Comparison of ENCODE assay signal across 1 cellular context in genomic region chr15:74317820-74318375, GRCh38.
TF ChIP-seq lines count a peak whose summit lies in the region.

No MANE protein-coding gene starts in this region.

TF ChIP-seq in HepG2, 621 proteins besides CTCF, POLR2A, EP300 and RAD21 (continued from another document):
- TF ChIP-seq, protein P1, sequence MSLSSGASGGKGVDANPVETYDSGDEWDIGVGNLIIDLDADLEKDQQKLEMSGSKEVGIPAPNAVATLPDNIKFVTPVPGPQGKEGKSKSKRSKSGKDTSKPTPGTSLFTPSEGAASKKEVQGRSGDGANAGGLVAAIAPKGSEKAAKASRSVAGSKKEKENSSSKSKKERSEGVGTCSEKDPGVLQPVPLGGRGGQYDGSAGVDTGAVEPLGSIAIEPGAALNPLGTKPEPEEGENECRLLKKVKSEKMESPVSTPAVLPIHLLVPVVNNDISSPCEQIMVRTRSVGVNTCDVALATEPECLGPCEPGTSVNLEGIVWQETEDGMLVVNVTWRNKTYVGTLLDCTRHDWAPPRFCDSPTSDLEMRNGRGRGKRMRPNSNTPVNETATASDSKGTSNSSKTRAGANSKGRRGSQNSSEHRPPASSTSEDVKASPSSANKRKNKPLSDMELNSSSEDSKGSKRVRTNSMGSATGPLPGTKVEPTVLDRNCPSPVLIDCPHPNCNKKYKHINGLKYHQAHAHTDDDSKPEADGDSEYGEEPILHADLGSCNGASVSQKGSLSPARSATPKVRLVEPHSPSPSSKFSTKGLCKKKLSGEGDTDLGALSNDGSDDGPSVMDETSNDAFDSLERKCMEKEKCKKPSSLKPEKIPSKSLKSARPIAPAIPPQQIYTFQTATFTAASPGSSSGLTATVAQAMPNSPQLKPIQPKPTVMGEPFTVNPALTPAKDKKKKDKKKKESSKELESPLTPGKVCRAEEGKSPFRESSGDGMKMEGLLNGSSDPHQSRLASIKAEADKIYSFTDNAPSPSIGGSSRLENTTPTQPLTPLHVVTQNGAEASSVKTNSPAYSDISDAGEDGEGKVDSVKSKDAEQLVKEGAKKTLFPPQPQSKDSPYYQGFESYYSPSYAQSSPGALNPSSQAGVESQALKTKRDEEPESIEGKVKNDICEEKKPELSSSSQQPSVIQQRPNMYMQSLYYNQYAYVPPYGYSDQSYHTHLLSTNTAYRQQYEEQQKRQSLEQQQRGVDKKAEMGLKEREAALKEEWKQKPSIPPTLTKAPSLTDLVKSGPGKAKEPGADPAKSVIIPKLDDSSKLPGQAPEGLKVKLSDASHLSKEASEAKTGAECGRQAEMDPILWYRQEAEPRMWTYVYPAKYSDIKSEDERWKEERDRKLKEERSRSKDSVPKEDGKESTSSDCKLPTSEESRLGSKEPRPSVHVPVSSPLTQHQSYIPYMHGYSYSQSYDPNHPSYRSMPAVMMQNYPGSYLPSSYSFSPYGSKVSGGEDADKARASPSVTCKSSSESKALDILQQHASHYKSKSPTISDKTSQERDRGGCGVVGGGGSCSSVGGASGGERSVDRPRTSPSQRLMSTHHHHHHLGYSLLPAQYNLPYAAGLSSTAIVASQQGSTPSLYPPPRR (CRISPR knock-in tag; IDR thresholded peaks at IDR 0.05; ENCODE audit: borderline replicate concordance): no peak
- TF ChIP-seq, protein P2, sequence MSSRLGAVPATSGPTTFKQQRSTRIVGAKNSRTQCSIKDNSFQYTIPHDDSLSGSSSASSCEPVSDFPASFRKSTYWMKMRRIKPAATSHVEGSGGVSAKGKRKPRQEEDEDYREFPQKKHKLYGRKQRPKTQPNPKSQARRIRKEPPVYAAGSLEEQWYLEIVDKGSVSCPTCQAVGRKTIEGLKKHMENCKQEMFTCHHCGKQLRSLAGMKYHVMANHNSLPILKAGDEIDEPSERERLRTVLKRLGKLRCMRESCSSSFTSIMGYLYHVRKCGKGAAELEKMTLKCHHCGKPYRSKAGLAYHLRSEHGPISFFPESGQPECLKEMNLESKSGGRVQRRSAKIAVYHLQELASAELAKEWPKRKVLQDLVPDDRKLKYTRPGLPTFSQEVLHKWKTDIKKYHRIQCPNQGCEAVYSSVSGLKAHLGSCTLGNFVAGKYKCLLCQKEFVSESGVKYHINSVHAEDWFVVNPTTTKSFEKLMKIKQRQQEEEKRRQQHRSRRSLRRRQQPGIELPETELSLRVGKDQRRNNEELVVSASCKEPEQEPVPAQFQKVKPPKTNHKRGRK (CRISPR knock-in tag; IDR thresholded peaks at IDR 0.05): no peak
- TF ChIP-seq ZBTB20 (CRISPR knock-in tag; IDR thresholded peaks at IDR 0.05; ENCODE audit: borderline replicate concordance, low read depth) (no peak), ZNF761 (CRISPR knock-in tag; conservative IDR thresholded peaks at IDR 0.05) (no peak), ZNF446 (CRISPR knock-in tag; IDR thresholded peaks at IDR 0.05) (no peak), PRDM4 (CRISPR knock-in tag; IDR thresholded peaks at IDR 0.05; ENCODE audit: borderline replicate concordance) (no peak), MAFG (CRISPR knock-in tag; IDR thresholded peaks at IDR 0.05) (no peak), ZNF430 (CRISPR knock-in tag; IDR thresholded peaks at IDR 0.05) (no peak), DMAP1 (CRISPR knock-in tag; IDR thresholded peaks at IDR 0.05) (no peak), ZFP37 (CRISPR knock-in tag; IDR thresholded peaks at IDR 0.05; ENCODE audit: borderline replicate concordance) (no peak)
- TF ChIP-seq, protein P3, sequence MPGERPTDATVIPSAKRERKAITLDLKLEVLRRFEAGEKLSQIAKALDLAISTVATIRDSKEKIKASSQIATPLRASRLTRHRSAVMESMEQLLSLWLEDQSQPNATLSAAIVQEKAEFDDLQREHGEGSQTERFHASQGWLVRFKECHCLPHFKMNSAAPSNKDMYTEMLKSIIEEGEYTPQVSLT (CRISPR knock-in tag; IDR thresholded peaks at IDR 0.05; ENCODE audit: borderline replicate concordance, low read depth): no peak
